Comparison of ENCODE assay signal across 1 cellular context in genomic region chr20:24544371-24544770, GRCh38.
TF ChIP-seq lines count a peak whose summit lies in the region.

No MANE protein-coding gene starts in this region.

TF ChIP-seq in IMR-90, 13 proteins besides CTCF, POLR2A, EP300 and RAD21:
- TF ChIP-seq ELK1 (IDR thresholded peaks at IDR 0.05; ENCODE audit: borderline replicate concordance, low read depth, low read length) (no peak), MXI1 (IDR thresholded peaks at IDR 0.05; ENCODE audit: borderline replicate concordance, low read depth, low read length) (no peak), MAZ (IDR thresholded peaks at IDR 0.05; ENCODE audit: borderline replicate concordance, low read depth, low read length) (no peak), SMC3 (IDR thresholded peaks at IDR 0.05; ENCODE audit: low read depth, low read length) (no peak), RCOR1 (IDR thresholded peaks at IDR 0.05; ENCODE audit: insufficient replicate concordance, low read length) (no peak), CHD1 (IDR thresholded peaks at IDR 0.05; ENCODE audit: low read depth, low read length) (no peak), CEBPB (IDR thresholded peaks at IDR 0.05; ENCODE audit: low read depth, low read length) (no peak), BHLHE40 (IDR thresholded peaks at IDR 0.05; ENCODE audit: low read depth, low read length) (no peak), FOS (IDR thresholded peaks at IDR 0.05; ENCODE audit: low read depth, low read length) (no peak), MAFK (IDR thresholded peaks at IDR 0.05; ENCODE audit: low read depth, low read length) (no peak), NFE2L2 (IDR thresholded peaks at IDR 0.05; ENCODE audit: low read depth, low read length) (no peak), USF2 (IDR thresholded peaks at IDR 0.05; ENCODE audit: low read depth, low read length) (no peak), RFX5 (IDR thresholded peaks at IDR 0.05; ENCODE audit: low read depth, low read length) (no peak)
TF ChIP-seq in IMR-90: peak in this region for 0.
